In the genomic region with DNA sequence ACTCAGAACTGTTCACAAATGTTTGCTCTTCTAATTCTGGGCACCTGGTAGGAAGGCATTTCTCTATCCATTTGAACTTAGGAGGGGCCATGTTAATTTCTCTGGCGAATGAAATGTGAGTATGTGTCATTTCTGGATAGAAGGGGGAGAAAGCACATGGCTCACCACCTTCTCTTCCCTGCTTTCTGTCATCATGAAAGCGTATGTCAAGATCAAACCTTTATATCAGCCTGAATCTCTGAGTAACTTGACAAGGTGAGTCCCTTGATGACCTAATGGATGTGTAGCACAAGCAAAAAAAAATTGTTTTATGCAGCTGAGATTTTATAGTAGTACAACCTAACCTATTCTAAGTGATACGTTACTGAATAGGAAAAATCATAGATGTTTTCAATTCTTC, we compare ENCODE assay signal across 18 cellular contexts. TPM values are rescaled to one million over a fixed set of nuclear protein-coding genes. Genes with fewer than 3 reads are reported as not detected.
"Had no signal": no experiment of that assay in that cellular context is flagged by ENCODE, and none has a peak within 500 bp of the region (broad histone marks: within the 10 kb centered on the region; RNA-seq: fewer than 3 reads in every experiment).

No MANE protein-coding gene starts in this region.

- H3K27ac Mint-ChIP-seq: activated CD4-positive, alpha-beta T cell treated with anti-CD3 and anti-CD28 coated beads, Interleukin-2, amount 10 ng/mL, durations not matched to agents 7 days and 5 days; activated naive CD4-positive, alpha-beta T cell treated with anti-CD3 and anti-CD28 coated beads, Interleukin-2, amount 10 ng/mL, durations not matched to agents 7 days and 5 days; T-helper 2 cell treated with Interferon-gamma antibody and Interleukin-4, amounts not matched to agents 5 μg/mL and 100 μg/mL, for 36 hours had no signal

- H3K4me3 Mint-ChIP-seq: activated CD4-positive, alpha-beta T cell treated with anti-CD3 and anti-CD28 coated beads, Interleukin-2, amount 10 ng/mL, durations not matched to agents 7 days and 5 days; activated naive CD4-positive, alpha-beta T cell treated with anti-CD3 and anti-CD28 coated beads, Interleukin-2, amount 10 ng/mL, durations not matched to agents 7 days and 5 days; T-helper 2 cell treated with Interferon-gamma antibody and Interleukin-4, amounts not matched to agents 5 μg/mL and 100 μg/mL, for 36 hours had no signal

- H3K4me1 Mint-ChIP-seq: activated naive CD4-positive, alpha-beta T cell treated with anti-CD3 and anti-CD28 coated beads, Interleukin-2, amount 10 ng/mL, durations not matched to agents 7 days and 5 days had no signal

- H3K27me3 Mint-ChIP-seq: activated CD4-positive, alpha-beta T cell treated with anti-CD3 and anti-CD28 coated beads, Interleukin-2, amount 10 ng/mL, durations not matched to agents 7 days and 5 days; activated naive CD4-positive, alpha-beta T cell treated with anti-CD3 and anti-CD28 coated beads, Interleukin-2, amount 10 ng/mL, durations not matched to agents 7 days and 5 days had no signal

- H3K9me3 Mint-ChIP-seq: activated CD4-positive, alpha-beta T cell treated with anti-CD3 and anti-CD28 coated beads, Interleukin-2, amount 10 ng/mL, durations not matched to agents 7 days and 5 days; activated naive CD4-positive, alpha-beta T cell treated with anti-CD3 and anti-CD28 coated beads, Interleukin-2, amount 10 ng/mL, durations not matched to agents 7 days and 5 days; T-helper 2 cell treated with Interferon-gamma antibody and Interleukin-4, amounts not matched to agents 5 μg/mL and 100 μg/mL, for 36 hours had no signal

- DNase-seq: activated CD4-positive, alpha-beta T cell treated with anti-CD3 and anti-CD28 coated beads, Interleukin-2, amount 10 ng/mL, durations not matched to agents 7 days and 5 days; activated CD8-positive, alpha-beta memory T cell treated with anti-CD3 and anti-CD28 coated beads for 24 hours; activated gamma-delta T cell treated with Interleukin-2 at 50 U/mL for 16 hours; activated naive CD4-positive, alpha-beta T cell treated with anti-CD3 and anti-CD28 coated beads, Interleukin-2, amount 10 ng/mL, durations not matched to agents 7 days and 5 days; brain microvascular endothelial cell; IMR-90; Kasumi-1; KBM-7; NCI-H1105 treated with DMSO at 0.1 percent for 48 hours; NCI-H1436 treated with DMSO at 0.1 percent for 48 hours; NCI-H1930; NCI-H345; NCI-H510A; NCI-H526 treated with DMSO at 0.1 percent for 48 hours; NCI-H82; T-helper 1 cell had no signal

RNA-seq across cellular contexts. Expression of gene LCT, which starts 12.1 kb away (rescaled TPM):
- total RNA-seq: RPMI7951 had no signal
